8 cellular contexts compared by ENCODE assay signal in genomic region chr12:104358353-104359003, GRCh38. TPM values are rescaled to one million over a fixed set of nuclear protein-coding genes. Genes with fewer than 3 reads are reported as not detected.
DNase-seq lines count a peak whose midpoint lies in the region; ATAC-seq lines count a peak whose summit lies in the region.

No MANE protein-coding gene starts in this region.

- DNase-seq in DMS 273 (lab: John Stamatoyannopoulos, UW; ENCODE audit: unreplicated experiment) = peak; percentile 73
- no peak for DNase-seq in DMS 273 treated with DMSO at 0.1 percent for 48 hours (lab: John Stamatoyannopoulos, UW)
- DNase-seq in NCI-H226 = peak; percentile 43
- DNase-seq in activated CD4-positive, alpha-beta T cell treated with anti-CD3 and anti-CD28 coated beads, Interleukin-2, amount 10 ng/mL, durations not matched to agents 7 days and 5 days = peak; percentile 82
- DNase-seq in dermis microvascular lymphatic vessel endothelial cell (ENCODE audit: low read depth in 2 of 2) = peak; percentile 46 to 54
- DNase-seq in midbrain (lab: John Stamatoyannopoulos, UW) = peak; percentile 53
- DNase-seq in stimulated activated CD8-positive, alpha-beta memory T cell treated with anti-CD3 and anti-CD28 coated beads, Interleukin-7, amount 100 ng/mL, for 4 hours (ENCODE audit: low read depth in 2 of 2) = peak; percentile 49 to 53

- H3K27me3 Mint-ChIP-seq in activated CD4-positive, alpha-beta T cell treated with anti-CD3 and anti-CD28 coated beads, Interleukin-2, amount 10 ng/mL, durations not matched to agents 7 days and 5 days = no peaks in the 10 kb centered on the region

- POLR2A ChIA-PET in activated CD4-positive, alpha-beta T cell treated with anti-CD3 and anti-CD28 coated beads, Interleukin-2, amount 10 ng/mL, durations not matched to agents 7 days and 5 days (lab: Charles Lee) = no interaction called here

- H3K27ac Mint-ChIP-seq in activated CD4-positive, alpha-beta T cell treated with anti-CD3 and anti-CD28 coated beads, Interleukin-2, amount 10 ng/mL, durations not matched to agents 7 days and 5 days = no peak overlapping the region

- peaks cover 2% of the 10 kb centered on the region for H3K9me3 Mint-ChIP-seq in activated CD4-positive, alpha-beta T cell treated with anti-CD3 and anti-CD28 coated beads, Interleukin-2, amount 10 ng/mL, durations not matched to agents 7 days and 5 days

- no peaks in the 10 kb centered on the region for H3K36me3 Mint-ChIP-seq in activated CD4-positive, alpha-beta T cell treated with anti-CD3 and anti-CD28 coated beads, Interleukin-2, amount 10 ng/mL, durations not matched to agents 7 days and 5 days (ENCODE audit: low read depth)

- ATAC-seq in HG02642 (IDR thresholded peaks at IDR 0.05; ENCODE audit: poor library complexity, unreplicated experiment) = peak; percentile 60

- H3K4me1 Mint-ChIP-seq in activated CD4-positive, alpha-beta T cell treated with anti-CD3 and anti-CD28 coated beads, Interleukin-2, amount 10 ng/mL, durations not matched to agents 7 days and 5 days = peaks cover 7% of the 10 kb centered on the region

- CTCF ChIA-PET in activated CD4-positive, alpha-beta T cell treated with anti-CD3 and anti-CD28 coated beads, Interleukin-2, amount 10 ng/mL, durations not matched to agents 7 days and 5 days (lab: Charles Lee) = interaction anchor here (0.6 to 1.0 kb wide), 5 partner anchors 13 to 733 kb away, joined by 3 to 4 read pairs (median 3); no protein-coding TSS in a partner anchor

- H3K4me3 Mint-ChIP-seq in activated CD4-positive, alpha-beta T cell treated with anti-CD3 and anti-CD28 coated beads, Interleukin-2, amount 10 ng/mL, durations not matched to agents 7 days and 5 days = no peak overlapping the region

RNA-seq across cellular contexts. Expression of gene EID3, which starts 54.9 kb away (rescaled TPM):
- 1 to 10 TPM; 5.8 to 6.9 TPM for total RNA-seq in activated CD4-positive, alpha-beta T cell treated with anti-CD3 and anti-CD28 coated beads, Interleukin-2, amount 10 ng/mL, durations not matched to agents 7 days and 5 days
- total RNA-seq in dermis microvascular lymphatic vessel endothelial cell = 1.4 and 2.7 TPM in 2 replicates
